ENCODE assay signal across 20 cellular contexts in genomic region chr7:1966631-1967200, GRCh38.
DNase-seq lines count a peak whose midpoint lies in the region; ATAC-seq and TF ChIP-seq lines count a peak whose summit lies in the region.
"Had no signal": no experiment of that assay in that cellular context is flagged by ENCODE, and none has a peak within 500 bp of the region (broad histone marks: within the 10 kb centered on the region; RNA-seq: fewer than 3 reads in every experiment).

No MANE protein-coding gene starts in this region.

- H3K27me3 Mint-ChIP-seq in IgD-negative memory B cell (no peaks in the 10 kb centered on the region), naive B cell (no peaks in the 10 kb centered on the region)
- H3K27me3 Mint-ChIP-seq in activated CD4-positive, alpha-beta T cell treated with anti-CD3 and anti-CD28 coated beads, Interleukin-2, amount 10 ng/mL, durations not matched to agents 24 days and 14 days: peaks cover 1% of the 10 kb centered on the region
- H3K27me3 Mint-ChIP-seq: B cell; naive thymus-derived CD8-positive, alpha-beta T cell had no signal

- H3K4me1 ChIP-seq in OCI-LY1 (ENCODE audit: insufficient read depth, low read length, severe bottlenecking): peaks cover 30% of the 10 kb centered on the region

- H4K20me1 ChIP-seq in OCI-LY1 (ENCODE audit: insufficient read depth, low read length): no peaks in the 10 kb centered on the region

- H3K4me3 ChIP-seq in OCI-LY1 (ENCODE audit: low read depth, low read length, poor library complexity, severe bottlenecking): no peak overlapping the region
- H3K4me3 ChIP-seq: heart right ventricle, K562, skin epidermis had no signal

- H3K4me3 Mint-ChIP-seq in IgD-negative memory B cell: no peak overlapping the region
- H3K4me3 Mint-ChIP-seq in naive B cell: peak overlapping the region in 3 of 8 donors; percentile 41 to 60 (median 58)
- H3K4me3 Mint-ChIP-seq in activated CD4-positive, alpha-beta T cell treated with anti-CD3 and anti-CD28 coated beads, Interleukin-2, amount 10 ng/mL, durations not matched to agents 24 days and 14 days: no peak overlapping the region
- H3K4me3 Mint-ChIP-seq: HFFc6; immature natural killer cell; naive thymus-derived CD8-positive, alpha-beta T cell had no signal

- H3K4me1 Mint-ChIP-seq in IgD-negative memory B cell (peaks cover 13 to 21% (median 16%) of the 10 kb centered on the region in 3 donors), naive B cell (peaks cover 24 to 43% (median 28%) of the 10 kb centered on the region in 3 donors)
- H3K4me1 Mint-ChIP-seq in activated CD4-positive, alpha-beta T cell treated with anti-CD3 and anti-CD28 coated beads, Interleukin-2, amount 10 ng/mL, durations not matched to agents 24 days and 14 days: peaks cover 19% of the 10 kb centered on the region

- H3K27ac Mint-ChIP-seq in IgD-negative memory B cell (peak overlapping the region in 2 of 3 donors; percentile 41 to 78), naive B cell (peak overlapping the region; percentile 90 to 98 (median 95))
- no peak overlapping the region for H3K27ac Mint-ChIP-seq in activated CD4-positive, alpha-beta T cell treated with anti-CD3 and anti-CD28 coated beads, Interleukin-2, amount 10 ng/mL, durations not matched to agents 24 days and 14 days
- H3K27ac Mint-ChIP-seq: activated T-helper 2 cell treated with anti-CD3 and anti-CD28 coated beads, Interferon-gamma antibody, Interleukin-2, Interleukin-4, amounts not matched to agents 10 μg/mL and 5 μg/mL and 100 μg/mL, durations not matched to agents 14 hours and 24 hours and 36 hours; HFFc6 had no signal

- H3K36me3 Mint-ChIP-seq in IgD-negative memory B cell: peaks cover 8% of the 10 kb centered on the region
- H3K36me3 Mint-ChIP-seq in naive B cell: peaks cover 13 to 23% of the 10 kb centered on the region in 2 donors
- peaks cover 32% of the 10 kb centered on the region for H3K36me3 Mint-ChIP-seq in activated CD4-positive, alpha-beta T cell treated with anti-CD3 and anti-CD28 coated beads, Interleukin-2, amount 10 ng/mL, durations not matched to agents 24 days and 14 days (ENCODE audit: low read depth)

- H3K9ac ChIP-seq in OCI-LY1 (ENCODE audit: low read length): no peak overlapping the region; the same call in 1 of the 2 replicates

- H3F3A ChIP-seq in OCI-LY1 (ENCODE audit: insufficient read depth, low read length): no peaks in the 10 kb centered on the region

- H3K27me3 ChIP-seq in OCI-LY1 (ENCODE audit: insufficient read depth, low read length): no peaks in the 10 kb centered on the region
- H3K27me3 ChIP-seq: heart right ventricle had no signal

- DNase-seq in DMS53 treated with DMSO at 0.1 percent for 48 hours (lab: John Stamatoyannopoulos, UW; ENCODE audit: unreplicated experiment): peak; percentile 88
- no peak for DNase-seq in naive B cell
- DNase-seq in activated CD4-positive, alpha-beta T cell treated with anti-CD3 and anti-CD28 coated beads, Interleukin-2, amount 10 ng/mL, durations not matched to agents 24 days and 14 days: no peak
- DNase-seq in activated CD4-positive, alpha-beta T cell treated with anti-CD3 and anti-CD28 coated beads, Interleukin-2, amount 50 U/mL, for 48 hours: no peak
- DNase-seq in activated CD8-positive, alpha-beta memory T cell treated with anti-CD3 and anti-CD28 coated beads, Interleukin-2, amount 50 U/mL, for 4 hours: no peak
- DNase-seq: amygdala; HFFc6; immature natural killer cell; NCI-H226; PC-3; stimulated activated CD4-positive, alpha-beta T cell treated with anti-CD3 and anti-CD28 coated beads, Interleukin-4, amount 100 ng/mL, for 1 hour had no signal

- H3K9me3 ChIP-seq in OCI-LY1 (ENCODE audit: low read length): peaks cover 4% of the 10 kb centered on the region; the same call in 1 of the 2 replicates

- no peak for TF ChIP-seq CTCF in OCI-LY1 (IDR thresholded peaks at IDR 0.05; ENCODE audit: low read length)

- no peaks in the 10 kb centered on the region for H3K9me2 ChIP-seq in OCI-LY1 (ENCODE audit: low read depth, low read length)

- H3K9me3 Mint-ChIP-seq in IgD-negative memory B cell (peaks cover 0 to 9% (median 0%) of the 10 kb centered on the region in 3 donors), naive B cell (peaks cover 0 to 10% (median 6%) of the 10 kb centered on the region in 7 donors)
- peaks cover 6% of the 10 kb centered on the region for H3K9me3 Mint-ChIP-seq in activated CD4-positive, alpha-beta T cell treated with anti-CD3 and anti-CD28 coated beads, Interleukin-2, amount 10 ng/mL, durations not matched to agents 24 days and 14 days

- H2AFZ ChIP-seq in OCI-LY1 (ENCODE audit: low read length): no peak overlapping the region

- H3K4me2 ChIP-seq in OCI-LY1 (ENCODE audit: low read length): no peak overlapping the region

- H3K36me3 ChIP-seq in OCI-LY1 (ENCODE audit: insufficient read depth, low read length): peaks cover 36% of the 10 kb centered on the region

- peak overlapping the region; percentile 84 for H3K27ac ChIP-seq in OCI-LY1 (ENCODE audit: low read depth, low read length, poor library complexity, severe bottlenecking)
- H3K27ac ChIP-seq: heart right ventricle, skin epidermis had no signal

- no peaks in the 10 kb centered on the region for H3K79me2 ChIP-seq in OCI-LY1 (ENCODE audit: insufficient read depth, low read length)

- intact Hi-C loops in activated CD4-positive, alpha-beta T cell treated with anti-CD3 and anti-CD28 coated beads, Interleukin-2, amount 10 ng/mL, durations not matched to agents 24 days and 14 days (cut with micrococcal nuclease): no loop called here

- no peak for ATAC-seq in naive B cell (ENCODE audit: low read depth in 2 of 2)
- ATAC-seq: activated CD4-positive, CD25-positive, alpha-beta regulatory T cell treated with anti-CD3 and anti-CD28 coated beads, Interleukin-2, amount 50 U/mL, for 24 hours; K562; naive thymus-derived CD8-positive, alpha-beta T cell; PC-3 had no signal
